30 cellular contexts compared by ENCODE assay signal in the genomic region with DNA sequence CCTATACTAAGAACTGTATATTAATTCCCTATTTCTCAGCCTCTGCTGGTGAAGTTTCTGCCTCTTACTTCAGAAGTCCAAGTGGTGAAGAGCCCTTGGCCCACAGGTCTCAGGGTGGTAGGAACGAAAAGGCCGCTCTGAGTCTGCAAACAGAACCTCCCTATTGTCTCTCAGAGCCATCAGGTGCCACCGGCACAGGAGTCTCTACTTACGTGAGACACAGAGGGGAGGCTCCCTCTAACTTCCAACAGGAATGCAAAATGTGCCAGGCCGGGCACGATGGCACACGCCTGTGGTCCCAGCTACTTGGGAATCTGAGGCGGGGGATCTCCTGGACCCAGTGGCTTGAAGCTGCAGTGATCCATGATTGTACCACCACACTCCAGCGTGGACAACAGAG.
"Had no signal": no experiment of that assay in that cellular context is flagged by ENCODE, and none has a peak within 500 bp of the region (broad histone marks: within the 10 kb centered on the region; RNA-seq: fewer than 3 reads in every experiment).

No MANE protein-coding gene starts in this region.

- H3K9me3 Mint-ChIP-seq: activated CD4-positive, alpha-beta memory T cell treated with anti-CD3 and anti-CD28 coated beads, Interleukin-2, amount 10 ng/mL, durations not matched to agents 7 days and 5 days; activated CD4-positive, alpha-beta T cell treated with anti-CD3 and anti-CD28 coated beads, Interleukin-2, amount 10 ng/mL, durations not matched to agents 7 days and 5 days; activated naive CD4-positive, alpha-beta T cell treated with anti-CD3 and anti-CD28 coated beads, Interleukin-2, amount 10 ng/mL, durations not matched to agents 7 days and 5 days; activated naive CD4-positive, alpha-beta T cell treated with anti-CD3 and anti-CD28 coated beads, Interleukin-2, amount 50 U/mL, for 72 hours; activated naive CD8-positive, alpha-beta T cell treated with anti-CD3 and anti-CD28 coated beads, Interleukin-2, amount 10 ng/mL, durations not matched to agents 7 days and 5 days; activated T-cell treated with anti-CD3 and anti-CD28 coated beads, Interleukin-2, amount 50 U/mL, for 24 hours; activated T-cell treated with anti-CD3 and anti-CD28 coated beads, Interleukin-2, amount 50 U/mL, for 72 hours; brain; T-helper 1 cell treated with Interleukin-12 subunit alpha and Interleukin-12 subunit beta and Interleukin-4 antibody, amounts not matched to agents 30 μg/mL and 1 μg/mL, for 36 hours; WTC11 had no signal

- H3K4me1 ChIP-seq: ascending aorta, breast epithelium, colonic mucosa, esophagus squamous epithelium had no signal

- H3K36me3 ChIP-seq: ascending aorta, breast epithelium, cardiac muscle cell, colonic mucosa, esophagus squamous epithelium, gastroesophageal sphincter had no signal

- ATAC-seq: activated naive CD4-positive, alpha-beta T cell treated with anti-CD3 and anti-CD28 coated beads, Interleukin-2, amount 50 U/mL, for 72 hours; activated T-cell treated with anti-CD3 and anti-CD28 coated beads, Interleukin-2, amount 50 U/mL, for 72 hours; gastroesophageal sphincter; WTC11 had no signal

- H3K27ac Mint-ChIP-seq: activated CD4-positive, alpha-beta memory T cell treated with anti-CD3 and anti-CD28 coated beads, Interleukin-2, amount 10 ng/mL, durations not matched to agents 7 days and 5 days; activated CD4-positive, alpha-beta T cell treated with anti-CD3 and anti-CD28 coated beads, Interleukin-2, amount 10 ng/mL, durations not matched to agents 7 days and 5 days; activated naive CD4-positive, alpha-beta T cell treated with anti-CD3 and anti-CD28 coated beads, Interleukin-2, amount 10 ng/mL, durations not matched to agents 7 days and 5 days; activated naive CD4-positive, alpha-beta T cell treated with anti-CD3 and anti-CD28 coated beads, Interleukin-2, amount 50 U/mL, for 72 hours; activated naive CD8-positive, alpha-beta T cell treated with anti-CD3 and anti-CD28 coated beads, Interleukin-2, amount 10 ng/mL, durations not matched to agents 7 days and 5 days; activated T-cell treated with anti-CD3 and anti-CD28 coated beads, Interleukin-2, amount 50 U/mL, for 24 hours; activated T-cell treated with anti-CD3 and anti-CD28 coated beads, Interleukin-2, amount 50 U/mL, for 72 hours; T-helper 1 cell treated with Interleukin-12 subunit alpha and Interleukin-12 subunit beta and Interleukin-4 antibody, amounts not matched to agents 30 μg/mL and 1 μg/mL, for 36 hours; WTC11 had no signal

- H3K27me3 ChIP-seq: ascending aorta, breast epithelium, colonic mucosa, gastroesophageal sphincter had no signal

- H3K4me3 Mint-ChIP-seq: activated CD4-positive, alpha-beta memory T cell treated with anti-CD3 and anti-CD28 coated beads, Interleukin-2, amount 10 ng/mL, durations not matched to agents 7 days and 5 days; activated CD4-positive, alpha-beta T cell treated with anti-CD3 and anti-CD28 coated beads, Interleukin-2, amount 10 ng/mL, durations not matched to agents 7 days and 5 days; activated naive CD4-positive, alpha-beta T cell treated with anti-CD3 and anti-CD28 coated beads, Interleukin-2, amount 10 ng/mL, durations not matched to agents 7 days and 5 days; activated naive CD8-positive, alpha-beta T cell treated with anti-CD3 and anti-CD28 coated beads, Interleukin-2, amount 10 ng/mL, durations not matched to agents 7 days and 5 days; activated T-cell treated with anti-CD3 and anti-CD28 coated beads, Interleukin-2, amount 50 U/mL, for 24 hours; activated T-cell treated with anti-CD3 and anti-CD28 coated beads, Interleukin-2, amount 50 U/mL, for 72 hours; brain; T-helper 1 cell treated with Interleukin-12 subunit alpha and Interleukin-12 subunit beta and Interleukin-4 antibody, amounts not matched to agents 30 μg/mL and 1 μg/mL, for 36 hours; WTC11 had no signal

- H3K9me3 ChIP-seq: ascending aorta, breast epithelium, colonic mucosa, esophagus squamous epithelium, gastroesophageal sphincter had no signal

- DNase-seq: activated CD4-positive, alpha-beta memory T cell treated with anti-CD3 and anti-CD28 coated beads, Interleukin-2, amount 10 ng/mL, durations not matched to agents 7 days and 5 days; activated CD4-positive, alpha-beta T cell treated with anti-CD3 and anti-CD28 coated beads for 1 hour; activated CD4-positive, alpha-beta T cell treated with anti-CD3 and anti-CD28 coated beads for 4 hours; activated CD4-positive, alpha-beta T cell treated with anti-CD3 and anti-CD28 coated beads, Interleukin-2, amount 10 ng/mL, durations not matched to agents 7 days and 5 days; activated CD4-positive, alpha-beta T cell treated with anti-CD3 and anti-CD28 coated beads, Interleukin-2, amount 50 U/mL, for 4 hours; activated CD8-positive, alpha-beta memory T cell treated with anti-CD3 and anti-CD28 coated beads, Interleukin-2, amount 50 U/mL, for 48 hours; activated gamma-delta T cell; activated naive CD4-positive, alpha-beta T cell; activated naive CD4-positive, alpha-beta T cell treated with anti-CD3 and anti-CD28 coated beads, Interleukin-2, amount 10 ng/mL, durations not matched to agents 7 days and 5 days; activated naive CD8-positive, alpha-beta T cell treated with anti-CD3 and anti-CD28 coated beads, Interleukin-2, amount 10 ng/mL, durations not matched to agents 7 days and 5 days; activated T-cell treated with anti-CD3 and anti-CD28 coated beads for 4 hours; activated T-cell treated with anti-CD3 and anti-CD28 coated beads, Interleukin-2, amount 50 U/mL, for 24 hours; activated T-cell treated with anti-CD3 and anti-CD28 coated beads, Interleukin-2, amount 50 U/mL, for 72 hours; central memory CD4-positive, alpha-beta T cell; cerebellar nuclear complex; colonic mucosa; effector CD8-positive, alpha-beta T cell; esophagus squamous epithelium; foreskin melanocyte; T-helper 9 cell had no signal

- H3K36me3 Mint-ChIP-seq: activated naive CD4-positive, alpha-beta T cell treated with anti-CD3 and anti-CD28 coated beads, Interleukin-2, amount 10 ng/mL, durations not matched to agents 7 days and 5 days; activated naive CD4-positive, alpha-beta T cell treated with anti-CD3 and anti-CD28 coated beads, Interleukin-2, amount 50 U/mL, for 72 hours; activated naive CD8-positive, alpha-beta T cell treated with anti-CD3 and anti-CD28 coated beads, Interleukin-2, amount 10 ng/mL, durations not matched to agents 7 days and 5 days; brain; WTC11 had no signal

- H3K27me3 Mint-ChIP-seq: activated CD4-positive, alpha-beta T cell treated with anti-CD3 and anti-CD28 coated beads, Interleukin-2, amount 10 ng/mL, durations not matched to agents 7 days and 5 days; activated naive CD4-positive, alpha-beta T cell treated with anti-CD3 and anti-CD28 coated beads, Interleukin-2, amount 10 ng/mL, durations not matched to agents 7 days and 5 days; activated naive CD8-positive, alpha-beta T cell treated with anti-CD3 and anti-CD28 coated beads, Interleukin-2, amount 10 ng/mL, durations not matched to agents 7 days and 5 days; activated T-cell treated with anti-CD3 and anti-CD28 coated beads, Interleukin-2, amount 50 U/mL, for 24 hours; brain had no signal

- H3K27ac ChIP-seq: ascending aorta, breast epithelium, cardiac muscle cell, colonic mucosa, epithelial cell of prostate, esophagus squamous epithelium, gastroesophageal sphincter, VCaP had no signal

- H3K4me1 Mint-ChIP-seq: activated CD4-positive, alpha-beta memory T cell treated with anti-CD3 and anti-CD28 coated beads, Interleukin-2, amount 10 ng/mL, durations not matched to agents 7 days and 5 days; activated CD4-positive, alpha-beta T cell treated with anti-CD3 and anti-CD28 coated beads, Interleukin-2, amount 10 ng/mL, durations not matched to agents 7 days and 5 days; activated naive CD4-positive, alpha-beta T cell treated with anti-CD3 and anti-CD28 coated beads, Interleukin-2, amount 10 ng/mL, durations not matched to agents 7 days and 5 days; activated naive CD8-positive, alpha-beta T cell treated with anti-CD3 and anti-CD28 coated beads, Interleukin-2, amount 10 ng/mL, durations not matched to agents 7 days and 5 days had no signal

- H3K4me3 ChIP-seq: ascending aorta, breast epithelium, cardiac muscle cell, colonic mucosa, esophagus squamous epithelium, gastroesophageal sphincter had no signal
